In the genomic region with DNA sequence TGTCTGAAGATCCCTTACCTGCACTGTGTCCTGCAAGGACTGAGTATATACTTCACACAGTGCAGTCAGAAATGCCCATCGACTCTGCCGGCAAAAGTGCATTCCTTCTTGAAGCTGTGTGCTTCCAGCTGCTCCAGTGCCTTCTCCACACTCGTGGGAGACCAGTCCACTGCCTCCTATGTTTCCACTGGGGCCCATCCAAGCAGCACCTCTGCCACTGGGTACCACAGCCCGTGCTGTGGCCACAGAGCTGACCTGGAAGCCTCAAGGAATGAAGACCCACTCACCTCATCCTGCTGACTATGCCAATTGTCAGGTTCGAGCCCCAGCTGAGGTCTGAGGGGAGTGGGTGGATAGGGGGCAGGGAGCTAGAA, we compare ENCODE assay signal across 17 cellular contexts.
DNase-seq lines count a peak whose midpoint lies in the region; ATAC-seq and TF ChIP-seq lines count a peak whose summit lies in the region.
"Had no signal": no experiment of that assay in that cellular context is flagged by ENCODE, and none has a peak within 500 bp of the region (broad histone marks: within the 10 kb centered on the region; RNA-seq: fewer than 3 reads in every experiment).

No MANE protein-coding gene starts in this region.

- H3K79me2 ChIP-seq in GM23248 (ENCODE audit: insufficient read depth) = no peaks in the 10 kb centered on the region

- no peak overlapping the region for H3K4me3 Mint-ChIP-seq in activated CD4-positive, alpha-beta memory T cell treated with anti-CD3 and anti-CD28 coated beads, Interleukin-2, amount 10 ng/mL, durations not matched to agents 7 days and 5 days
- H3K4me3 Mint-ChIP-seq: B cell, H9, natural killer cell had no signal

- peak overlapping the region; percentile 12 for H3K4me2 ChIP-seq in GM23248 (ENCODE audit: unreplicated experiment)

- H2AFZ ChIP-seq in GM23248 = no peak overlapping the region

- CTCF ChIA-PET in activated CD4-positive, alpha-beta memory T cell treated with anti-CD3 and anti-CD28 coated beads, Interleukin-2, amount 10 ng/mL, durations not matched to agents 7 days and 5 days (lab: Charles Lee) = interaction anchor here (1.1 kb wide), 1 partner anchor 74 kb away, joined by 3 read pairs; no protein-coding TSS in a partner anchor

- H3K9ac ChIP-seq in GM23248 (no peak overlapping the region), skeletal muscle tissue (ENCODE audit: low read depth in 1 of 3, low read length in 3 of 3) (peak overlapping the region in 2 of 3 donors; percentile 66 to 80)

- peaks cover 14% of the 10 kb centered on the region for H3F3A ChIP-seq in GM23248 (ENCODE audit: insufficient read depth)

- no peaks in the 10 kb centered on the region for H4K20me1 ChIP-seq in GM23248 (ENCODE audit: insufficient read depth)

- TF ChIP-seq CTCF in WI38 (IDR thresholded peaks at IDR 0.05; ENCODE audit: low read depth, low read length) (no peak), right atrium auricular region (IDR thresholded peaks at IDR 0.05) (no peak)

- no peaks in the 10 kb centered on the region for H3K36me3 Mint-ChIP-seq in activated CD4-positive, alpha-beta memory T cell treated with anti-CD3 and anti-CD28 coated beads, Interleukin-2, amount 10 ng/mL, durations not matched to agents 7 days and 5 days (ENCODE audit: low read depth)
- H3K36me3 Mint-ChIP-seq: natural killer cell had no signal

- H3K36me3 ChIP-seq in GM23248 (ENCODE audit: low read depth) (no peaks in the 10 kb centered on the region), right atrium auricular region (no peaks in the 10 kb centered on the region), skeletal muscle tissue (ENCODE audit: control insufficient read depth in 3 of 3, insufficient read depth in 3 of 3, low read length in 3 of 3) (no peaks in the 10 kb centered on the region)

- H3K27ac ChIP-seq in GM23248 (no peak overlapping the region), right atrium auricular region (peak overlapping the region; percentile 52 to 73), skeletal muscle tissue (ENCODE audit: low read depth, low read length) (peak overlapping the region; percentile 88)
- H3K27ac ChIP-seq: HL-60, testis had no signal

- DNase-seq in GM23248 = no peak
- DNase-seq in right atrium auricular region (ENCODE audit: low spot score) = no peak
- DNase-seq in activated CD4-positive, alpha-beta memory T cell treated with anti-CD3 and anti-CD28 coated beads, Interleukin-2, amount 10 ng/mL, durations not matched to agents 7 days and 5 days = no peak
- DNase-seq in NCI-H2107 treated with DMSO at 0.1 percent for 48 hours (lab: John Stamatoyannopoulos, UW; ENCODE audit: unreplicated experiment) = no peak
- DNase-seq: activated CD4-positive, alpha-beta T cell treated with anti-CD3 and anti-CD28 coated beads, Interleukin-2, amount 50 U/mL, for 48 hours; H9; hippocampal formation; Karpas-422; natural killer cell; NCI-H1436; testis had no signal

- H3K4me3 ChIP-seq in GM23248 = no peak overlapping the region
- peak overlapping the region; percentile 29; the same call in 1 of the 2 replicates for H3K4me3 ChIP-seq in WI38 (ENCODE audit: low read depth, low read length)
- no peak overlapping the region for H3K4me3 ChIP-seq in right atrium auricular region
- peak overlapping the region; percentile 17 to 66 (median 60) for H3K4me3 ChIP-seq in skeletal muscle tissue (ENCODE audit: low read length in 3 of 3)
- H3K4me3 ChIP-seq: testis had no signal

- no peak for ATAC-seq in GM18502 (IDR thresholded peaks at IDR 0.05; ENCODE audit: poor library complexity, unreplicated experiment)
- ATAC-seq in HG03097 (IDR thresholded peaks at IDR 0.05; ENCODE audit: low FRiP score, unreplicated experiment) = no peak
- ATAC-seq: natural killer cell had no signal

- POLR2A ChIA-PET in activated CD4-positive, alpha-beta memory T cell treated with anti-CD3 and anti-CD28 coated beads, Interleukin-2, amount 10 ng/mL, durations not matched to agents 7 days and 5 days (lab: Charles Lee) = no interaction called here

- H3K9me2 ChIP-seq in GM23248 (ENCODE audit: insufficient read depth) = no peaks in the 10 kb centered on the region

- H3K4me1 ChIP-seq in GM23248 (ENCODE audit: insufficient read depth) = peaks cover 38% of the 10 kb centered on the region
- H3K4me1 ChIP-seq in right atrium auricular region = peaks cover 0 to 34% of the 10 kb centered on the region in 2 donors
- peaks cover 28 to 40% (median 34%) of the 10 kb centered on the region in 3 donors for H3K4me1 ChIP-seq in skeletal muscle tissue (ENCODE audit: control insufficient read depth in 3 of 3, insufficient read depth in 3 of 3, low read length in 3 of 3)

- peaks cover 2% of the 10 kb centered on the region for H3K27me3 Mint-ChIP-seq in activated CD4-positive, alpha-beta memory T cell treated with anti-CD3 and anti-CD28 coated beads, Interleukin-2, amount 10 ng/mL, durations not matched to agents 7 days and 5 days

- H3K9me3 ChIP-seq in GM23248 (ENCODE audit: low read depth) (no peaks in the 10 kb centered on the region), right atrium auricular region (no peaks in the 10 kb centered on the region), skeletal muscle tissue (ENCODE audit: control insufficient read depth in 3 of 3, low read length in 3 of 3) (no peaks in the 10 kb centered on the region)
- H3K9me3 ChIP-seq: testis had no signal

- 86 to 91% methylated on average over 5 of the region's 5 CpGs for WGBS in GM23248 (ENCODE audit: low coverage in 1 of 2, low lambda C conversion rate in 2 of 2, missing lambda C conversion rate in 2 of 2), 2 experiments

- H3K27ac Mint-ChIP-seq in activated CD4-positive, alpha-beta memory T cell treated with anti-CD3 and anti-CD28 coated beads, Interleukin-2, amount 10 ng/mL, durations not matched to agents 7 days and 5 days = no peak overlapping the region
- H3K27ac Mint-ChIP-seq: B cell, H9, natural killer cell had no signal

- H3K9me3 Mint-ChIP-seq in activated CD4-positive, alpha-beta memory T cell treated with anti-CD3 and anti-CD28 coated beads, Interleukin-2, amount 10 ng/mL, durations not matched to agents 7 days and 5 days = peaks cover 9% of the 10 kb centered on the region
- H3K9me3 Mint-ChIP-seq: natural killer cell had no signal

- in situ Hi-C loops in GM23248 (cut with MboI) = no loop called here

- H3K4me1 Mint-ChIP-seq in activated CD4-positive, alpha-beta memory T cell treated with anti-CD3 and anti-CD28 coated beads, Interleukin-2, amount 10 ng/mL, durations not matched to agents 7 days and 5 days = peaks cover 3% of the 10 kb centered on the region
- H3K4me1 Mint-ChIP-seq: B cell, natural killer cell had no signal

- no peaks in the 10 kb centered on the region for H3K27me3 ChIP-seq in GM23248 (replicated peaks; ENCODE audit: insufficient read depth)
- no peaks in the 10 kb centered on the region for H3K27me3 ChIP-seq in right atrium auricular region
- no peaks in the 10 kb centered on the region for H3K27me3 ChIP-seq in skeletal muscle tissue (ENCODE audit: control insufficient read depth in 3 of 3, insufficient read depth in 3 of 3, low read length in 3 of 3)
- H3K27me3 ChIP-seq: testis had no signal

Comparison
In these comparisons a context has a peak if more than half of its experiments do, and no peak if none do; other contexts are left out.
1. H3K4me3 ChIP-seq: peak in WI38 (single experiment) and skeletal muscle tissue (3 of 3); none in GM23248 (single experiment) and right atrium auricular region (0 of 2).